25 cellular contexts compared by ENCODE assay signal in genomic region chr11:4164884-4165590, GRCh38.
"Had no signal": no experiment of that assay in that cellular context is flagged by ENCODE, and none has a peak within 500 bp of the region (broad histone marks: within the 10 kb centered on the region; RNA-seq: fewer than 3 reads in every experiment).

No MANE protein-coding gene starts in this region.

- ATAC-seq: foreskin keratinocyte; gastroesophageal sphincter; left lobe of liver; natural killer cell; psoas muscle; right cardiac atrium; stimulated activated effector memory CD8-positive, alpha-beta T cell treated with anti-CD3 and anti-CD28 coated beads, Interleukin-12 subunit alpha, Interleukin-12 subunit beta, amount 100 ng/mL, for 72 hours; upper lobe of right lung had no signal

- H3K4me3 Mint-ChIP-seq: memory B cell; natural killer cell; stimulated activated effector memory CD8-positive, alpha-beta T cell treated with anti-CD3 and anti-CD28 coated beads, Interleukin-12 subunit alpha, Interleukin-12 subunit beta, amount 100 ng/mL, for 72 hours had no signal

- H3K4me3 ChIP-seq: esophagus muscularis mucosa, gastroesophageal sphincter, heart left ventricle, hepatocyte, lung, ovary, psoas muscle, sigmoid colon, suprapubic skin, transverse colon, upper lobe of right lung, uterus had no signal

- H3K36me3 Mint-ChIP-seq: memory B cell; natural killer cell; stimulated activated effector memory CD8-positive, alpha-beta T cell treated with anti-CD3 and anti-CD28 coated beads, Interleukin-12 subunit alpha, Interleukin-12 subunit beta, amount 100 ng/mL, for 72 hours had no signal

- H3K9me3 Mint-ChIP-seq: memory B cell; natural killer cell; stimulated activated effector memory CD8-positive, alpha-beta T cell treated with anti-CD3 and anti-CD28 coated beads, Interleukin-12 subunit alpha, Interleukin-12 subunit beta, amount 100 ng/mL, for 72 hours had no signal

- H3K4me1 Mint-ChIP-seq: memory B cell; natural killer cell; stimulated activated effector memory CD8-positive, alpha-beta T cell treated with anti-CD3 and anti-CD28 coated beads, Interleukin-12 subunit alpha, Interleukin-12 subunit beta, amount 100 ng/mL, for 72 hours had no signal

- DNase-seq: dermis blood vessel endothelial cell; effector memory CD4-positive, alpha-beta T cell; foreskin keratinocyte; heart left ventricle; natural killer cell; occipital lobe; ovary; posterior cingulate gyrus; psoas muscle; right cardiac atrium; sigmoid colon; stimulated activated CD4-positive, alpha-beta T cell treated with anti-CD3 and anti-CD28 coated beads, Interleukin-2, amount 100 ng/mL, for 24 hours; stimulated activated CD4-positive, alpha-beta T cell treated with anti-CD3 and anti-CD28 coated beads, Interleukin-4, amount 100 ng/mL, for 24 hours; stimulated activated naive CD4-positive, alpha-beta T cell treated with Interleukin-2 at 50 U/mL for 16 hours; transverse colon; upper lobe of right lung; uterus had no signal

- H3K27ac Mint-ChIP-seq: memory B cell; natural killer cell; stimulated activated effector memory CD8-positive, alpha-beta T cell treated with anti-CD3 and anti-CD28 coated beads, Interleukin-12 subunit alpha, Interleukin-12 subunit beta, amount 100 ng/mL, for 72 hours had no signal
